ENCODE assay signal across 33 cellular contexts in the genomic region with DNA sequence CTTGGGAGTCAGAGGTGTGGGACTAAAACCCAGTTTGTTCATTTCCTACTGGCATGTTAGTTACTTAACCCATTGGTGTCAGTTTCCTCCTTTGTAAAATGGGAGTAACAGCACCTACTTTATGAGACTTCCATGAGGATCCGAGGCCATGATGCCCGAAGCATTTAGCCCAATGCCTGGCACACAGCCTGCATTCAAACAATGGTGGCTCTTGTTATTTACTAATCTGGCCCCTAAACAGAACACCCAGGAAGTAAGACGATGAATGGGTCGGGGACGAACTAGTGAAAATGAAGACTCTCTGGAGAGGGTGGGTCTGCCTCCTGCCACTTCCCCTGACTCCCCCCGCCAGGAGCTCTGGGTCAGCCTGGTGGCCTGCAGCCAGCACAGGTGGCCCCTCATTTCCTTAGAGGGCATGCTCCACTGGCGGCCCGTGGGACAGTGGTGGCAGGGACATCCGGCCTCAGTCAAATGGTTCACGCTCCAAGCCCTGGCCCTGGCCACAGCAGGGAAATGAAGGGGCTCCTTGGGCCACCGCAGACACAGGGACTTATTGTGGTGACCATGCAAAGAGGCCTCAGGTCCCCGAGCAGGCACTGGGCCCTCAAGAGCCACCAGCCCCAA. TPM values are rescaled to one million over a fixed set of nuclear protein-coding genes. Genes with fewer than 3 reads are reported as not detected.
"Had no signal": no experiment of that assay in that cellular context is flagged by ENCODE, and none has a peak within 500 bp of the region (broad histone marks: within the 10 kb centered on the region; RNA-seq: fewer than 3 reads in every experiment).

No MANE protein-coding gene starts in this region.

- H3K27ac ChIP-seq: heart right ventricle, lower lobe of right lung, skin epidermis, uterus had no signal

- H3K9me3 Mint-ChIP-seq: activated CD4-positive, alpha-beta T cell treated with anti-CD3 and anti-CD28 coated beads, Interleukin-2, amount 10 ng/mL, durations not matched to agents 7 days and 5 days; activated CD8-positive, alpha-beta T cell treated with anti-CD3 and anti-CD28 coated beads for 36 hours; activated naive CD4-positive, alpha-beta T cell treated with anti-CD3 and anti-CD28 coated beads, Interleukin-2, amount 50 U/mL, for 24 hours; activated naive CD8-positive, alpha-beta T cell treated with anti-CD3 and anti-CD28 coated beads, Interleukin-2, amount 50 U/mL, for 24 hours; activated T-cell treated with anti-CD3 and anti-CD28 coated beads, Interleukin-2, amount 50 U/mL, for 4 hours; activated T-helper 17 cell treated with anti-CD3 and anti-CD28 coated beads, Interleukin-2, amount 50 U/mL, for 72 hours; natural killer cell treated with Interleukin-12 subunit alpha and Interleukin-12 subunit beta and Interleukin-15 and Interleukin-18, amount 100 ng/mL, for 72 hours; stimulated activated naive CD8-positive, alpha-beta T cell treated with anti-CD3 and anti-CD28 coated beads, Interleukin-15, Interleukin-2, amounts not matched to agents 100 ng/mL and 50 ng/mL, for 24 hours; type B pancreatic cell had no signal

- H3K4me1 ChIP-seq: heart right ventricle, lower lobe of right lung, uterus had no signal

- H3K36me3 Mint-ChIP-seq: activated naive CD4-positive, alpha-beta T cell treated with anti-CD3 and anti-CD28 coated beads, Interleukin-2, amount 50 U/mL, for 24 hours; natural killer cell treated with Interleukin-12 subunit alpha and Interleukin-12 subunit beta and Interleukin-15 and Interleukin-18, amount 100 ng/mL, for 72 hours; type B pancreatic cell had no signal

- H3K36me3 ChIP-seq: lower lobe of right lung, uterus had no signal

- FAIRE-seq: endothelial cell of umbilical vein had no signal

- H3K9me3 ChIP-seq: heart right ventricle, lower lobe of right lung, mucosa of descending colon, uterus had no signal

- H3K4me3 Mint-ChIP-seq: activated CD4-positive, alpha-beta T cell treated with anti-CD3 and anti-CD28 coated beads, Interleukin-2, amount 10 ng/mL, durations not matched to agents 7 days and 5 days; activated CD8-positive, alpha-beta T cell treated with anti-CD3 and anti-CD28 coated beads for 36 hours; activated naive CD4-positive, alpha-beta T cell treated with anti-CD3 and anti-CD28 coated beads, Interleukin-2, amount 50 U/mL, for 24 hours; activated naive CD8-positive, alpha-beta T cell treated with anti-CD3 and anti-CD28 coated beads, Interleukin-2, amount 50 U/mL, for 24 hours; activated T-cell treated with anti-CD3 and anti-CD28 coated beads, Interleukin-2, amount 50 U/mL, for 4 hours; activated T-helper 17 cell treated with anti-CD3 and anti-CD28 coated beads, Interleukin-2, amount 50 U/mL, for 72 hours; natural killer cell treated with Interleukin-12 subunit alpha and Interleukin-12 subunit beta and Interleukin-15 and Interleukin-18, amount 100 ng/mL, for 72 hours; stimulated activated naive CD8-positive, alpha-beta T cell treated with anti-CD3 and anti-CD28 coated beads, Interleukin-15, Interleukin-2, amounts not matched to agents 100 ng/mL and 50 ng/mL, for 24 hours; T-helper 17 cell; type B pancreatic cell had no signal

- H3K4me3 ChIP-seq: heart right ventricle, lower lobe of right lung, mucosa of descending colon, skin epidermis, uterus had no signal

- ATAC-seq: activated CD8-positive, alpha-beta T cell treated with anti-CD3 and anti-CD28 coated beads for 36 hours; activated naive CD8-positive, alpha-beta T cell treated with anti-CD3 and anti-CD28 coated beads, Interleukin-2, amount 50 U/mL, for 24 hours; activated T-cell treated with anti-CD3 and anti-CD28 coated beads, Interleukin-2, amount 50 U/mL, for 4 hours; activated T-helper 17 cell treated with anti-CD3 and anti-CD28 coated beads, Interleukin-2, amount 50 U/mL, for 72 hours; esophagus mucosa; heart right ventricle; lower lobe of right lung; mucosa of descending colon; natural killer cell treated with Interleukin-12 subunit alpha and Interleukin-12 subunit beta and Interleukin-15 and Interleukin-18, amount 100 ng/mL, for 72 hours; sciatic nerve; T-helper 17 cell had no signal

- H3K27ac Mint-ChIP-seq: activated CD4-positive, alpha-beta T cell treated with anti-CD3 and anti-CD28 coated beads, Interleukin-2, amount 10 ng/mL, durations not matched to agents 7 days and 5 days; activated CD8-positive, alpha-beta T cell treated with anti-CD3 and anti-CD28 coated beads for 36 hours; activated naive CD4-positive, alpha-beta T cell treated with anti-CD3 and anti-CD28 coated beads, Interleukin-2, amount 50 U/mL, for 24 hours; activated naive CD8-positive, alpha-beta T cell treated with anti-CD3 and anti-CD28 coated beads, Interleukin-2, amount 50 U/mL, for 24 hours; activated T-helper 17 cell treated with anti-CD3 and anti-CD28 coated beads, Interleukin-2, amount 50 U/mL, for 72 hours; natural killer cell treated with Interleukin-12 subunit alpha and Interleukin-12 subunit beta and Interleukin-15 and Interleukin-18, amount 100 ng/mL, for 72 hours; progenitor cell of endocrine pancreas; stimulated activated naive CD8-positive, alpha-beta T cell treated with anti-CD3 and anti-CD28 coated beads, Interleukin-15, Interleukin-2, amounts not matched to agents 100 ng/mL and 50 ng/mL, for 24 hours; T-helper 17 cell; type B pancreatic cell had no signal

- DNase-seq: activated CD4-positive, alpha-beta T cell treated with anti-CD3 and anti-CD28 coated beads for 1 hour; activated CD4-positive, alpha-beta T cell treated with anti-CD3 and anti-CD28 coated beads, Interleukin-2, amount 10 ng/mL, durations not matched to agents 7 days and 5 days; activated CD8-positive, alpha-beta T cell treated with anti-CD3 and anti-CD28 coated beads for 36 hours; activated gamma-delta T cell treated with Interleukin-2 at 50 U/mL for 16 hours; activated naive CD8-positive, alpha-beta T cell treated with anti-CD3 and anti-CD28 coated beads, Interleukin-2, amount 50 U/mL, for 24 hours; activated T-cell treated with anti-CD3 and anti-CD28 coated beads, Interleukin-2, amount 50 U/mL, for 4 hours; central memory CD4-positive, alpha-beta T cell; foreskin fibroblast; heart right ventricle; kidney glomerular epithelial cell; lower lobe of right lung; mesendoderm; mucosa of descending colon; retina; stimulated activated CD4-positive, alpha-beta T cell treated with anti-CD3 and anti-CD28 coated beads, Interleukin-12 subunit alpha, Interleukin-12 subunit beta, amount 100 ng/mL, for 4 hours; stimulated activated CD4-positive, alpha-beta T cell treated with anti-CD3 and anti-CD28 coated beads, Interleukin-4, amount 100 ng/mL, for 1 hour; T-helper 17 cell; T1000; uterus had no signal

- H3K4me1 Mint-ChIP-seq: activated CD4-positive, alpha-beta T cell treated with anti-CD3 and anti-CD28 coated beads, Interleukin-2, amount 10 ng/mL, durations not matched to agents 7 days and 5 days; activated naive CD4-positive, alpha-beta T cell treated with anti-CD3 and anti-CD28 coated beads, Interleukin-2, amount 50 U/mL, for 24 hours; activated naive CD8-positive, alpha-beta T cell treated with anti-CD3 and anti-CD28 coated beads, Interleukin-2, amount 50 U/mL, for 24 hours; activated T-helper 17 cell treated with anti-CD3 and anti-CD28 coated beads, Interleukin-2, amount 50 U/mL, for 72 hours; T-helper 17 cell had no signal

- H3K27me3 ChIP-seq: uterus had no signal

RNA-seq across cellular contexts. Expression of a gene that starts 9.5 kb away (rescaled TPM):
- total RNA-seq: activated CD4-positive, alpha-beta T cell treated with anti-CD3 and anti-CD28 coated beads, Interleukin-2, amount 10 ng/mL, durations not matched to agents 7 days and 5 days; activated CD8-positive, alpha-beta T cell treated with anti-CD3 and anti-CD28 coated beads for 36 hours; activated T-cell treated with anti-CD3 and anti-CD28 coated beads, Interleukin-2, amount 50 U/mL, for 4 hours; activated T-helper 17 cell treated with anti-CD3 and anti-CD28 coated beads, Interleukin-2, amount 50 U/mL, for 72 hours; endothelial cell of umbilical vein; esophagus mucosa; glomerular endothelial cell; heart right ventricle; left lobe of liver; lower lobe of right lung; mucosa of descending colon; natural killer cell treated with Interleukin-12 subunit alpha and Interleukin-12 subunit beta and Interleukin-15 and Interleukin-18, amount 100 ng/mL, for 72 hours; osteocyte; progenitor cell of endocrine pancreas; sciatic nerve; subcutaneous adipose tissue; T-helper 17 cell had no signal
- polyA plus RNA-seq: endothelial cell of umbilical vein, heart right ventricle had no signal
